Comparison of ENCODE assay signal across 1 cellular context in the genomic region with DNA sequence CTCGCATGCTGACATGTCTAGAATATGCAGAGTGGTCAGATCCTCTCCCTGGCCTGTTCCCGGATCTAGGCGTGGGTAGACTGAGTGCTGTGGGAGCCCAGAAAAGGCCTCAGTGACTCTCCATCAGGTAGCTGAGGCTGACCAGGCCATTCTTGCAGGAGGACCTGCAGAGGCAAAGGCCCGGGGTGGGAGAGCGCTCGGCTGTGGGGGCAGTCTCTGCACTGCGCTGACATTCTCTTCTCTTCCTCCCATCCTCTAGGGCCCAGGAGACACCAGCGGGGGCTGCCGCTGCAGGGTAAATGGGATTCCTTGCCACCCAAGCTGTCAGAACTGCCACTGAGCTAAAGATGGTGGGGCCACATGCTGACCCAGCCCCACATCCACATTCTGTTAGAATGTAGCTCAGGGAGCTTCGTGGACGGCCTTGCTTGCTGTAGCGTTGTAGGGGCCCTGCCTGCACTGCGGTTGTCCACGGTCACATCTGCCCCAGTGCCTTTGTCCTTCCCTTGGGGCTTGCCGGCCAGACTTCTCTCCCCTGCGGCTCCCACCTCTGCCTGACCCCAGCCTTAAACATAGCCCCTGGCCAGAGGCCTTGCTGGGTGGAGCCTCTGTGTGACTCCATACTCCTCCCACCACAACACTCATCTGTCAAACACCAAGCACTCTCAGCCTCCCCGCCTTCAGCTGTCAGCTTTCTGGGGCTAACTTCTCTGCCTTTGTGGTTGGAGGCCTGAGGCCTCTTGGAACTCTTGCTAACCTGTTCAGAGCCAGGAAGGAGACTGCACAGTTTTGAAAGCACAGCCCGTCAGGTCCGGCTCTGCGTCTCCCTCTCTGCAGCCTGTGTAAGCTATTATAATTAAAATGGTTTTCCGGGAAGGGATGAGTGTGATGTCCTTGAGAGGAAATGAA.
TF ChIP-seq lines count a peak whose summit lies in the region.

No MANE protein-coding gene starts in this region.

TF ChIP-seq in SK-N-SH treated with all-trans-retinoic acid at 6 μM for 48 hours, 23 proteins besides CTCF, POLR2A, EP300 and RAD21 (continued from another document):
- TF ChIP-seq, protein P1, sequence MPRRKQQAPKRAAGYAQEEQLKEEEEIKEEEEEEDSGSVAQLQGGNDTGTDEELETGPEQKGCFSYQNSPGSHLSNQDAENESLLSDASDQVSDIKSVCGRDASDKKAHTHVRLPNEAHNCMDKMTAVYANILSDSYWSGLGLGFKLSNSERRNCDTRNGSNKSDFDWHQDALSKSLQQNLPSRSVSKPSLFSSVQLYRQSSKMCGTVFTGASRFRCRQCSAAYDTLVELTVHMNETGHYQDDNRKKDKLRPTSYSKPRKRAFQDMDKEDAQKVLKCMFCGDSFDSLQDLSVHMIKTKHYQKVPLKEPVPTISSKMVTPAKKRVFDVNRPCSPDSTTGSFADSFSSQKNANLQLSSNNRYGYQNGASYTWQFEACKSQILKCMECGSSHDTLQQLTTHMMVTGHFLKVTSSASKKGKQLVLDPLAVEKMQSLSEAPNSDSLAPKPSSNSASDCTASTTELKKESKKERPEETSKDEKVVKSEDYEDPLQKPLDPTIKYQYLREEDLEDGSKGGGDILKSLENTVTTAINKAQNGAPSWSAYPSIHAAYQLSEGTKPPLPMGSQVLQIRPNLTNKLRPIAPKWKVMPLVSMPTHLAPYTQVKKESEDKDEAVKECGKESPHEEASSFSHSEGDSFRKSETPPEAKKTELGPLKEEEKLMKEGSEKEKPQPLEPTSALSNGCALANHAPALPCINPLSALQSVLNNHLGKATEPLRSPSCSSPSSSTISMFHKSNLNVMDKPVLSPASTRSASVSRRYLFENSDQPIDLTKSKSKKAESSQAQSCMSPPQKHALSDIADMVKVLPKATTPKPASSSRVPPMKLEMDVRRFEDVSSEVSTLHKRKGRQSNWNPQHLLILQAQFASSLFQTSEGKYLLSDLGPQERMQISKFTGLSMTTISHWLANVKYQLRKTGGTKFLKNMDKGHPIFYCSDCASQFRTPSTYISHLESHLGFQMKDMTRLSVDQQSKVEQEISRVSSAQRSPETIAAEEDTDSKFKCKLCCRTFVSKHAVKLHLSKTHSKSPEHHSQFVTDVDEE (CRISPR knock-in tag; IDR thresholded peaks at IDR 0.05), result no peak
